Comparison of ENCODE assay signal across 17 cellular contexts in genomic region chr7:131553906-131554305, GRCh38. TPM values are rescaled to one million over a fixed set of nuclear protein-coding genes. Genes with fewer than 3 reads are reported as not detected.
DNase-seq lines count a peak whose midpoint lies in the region; ATAC-seq and TF ChIP-seq lines count a peak whose summit lies in the region.
"Had no signal": no experiment of that assay in that cellular context is flagged by ENCODE, and none has a peak within 500 bp of the region (broad histone marks: within the 10 kb centered on the region; RNA-seq: fewer than 3 reads in every experiment).

No MANE protein-coding gene starts in this region.

- peaks cover 0 to 61% (median 39%) of the 10 kb centered on the region in 12 donors for H3K4me1 ChIP-seq in heart left ventricle
- peaks cover 15 to 37% (median 16%) of the 10 kb centered on the region in 3 donors for H3K4me1 ChIP-seq in esophagus squamous epithelium
- peaks cover 0 to 8% of the 10 kb centered on the region in 2 donors for H3K4me1 ChIP-seq in uterus

- TF ChIP-seq POLR2A in heart left ventricle (IDR thresholded peaks at IDR 0.05): no peak
- TF ChIP-seq POLR2A in esophagus squamous epithelium (IDR thresholded peaks at IDR 0.05): no peak
- TF ChIP-seq POLR2A in uterus (IDR thresholded peaks at IDR 0.05): no peak

- H3K27ac Mint-ChIP-seq in mesothelial cell of epicardium: no peak overlapping the region

- intact Hi-C loops in heart left ventricle (cut with DNase I): loop anchor here in 4 of 10 donors (2.0 to 10.0 kb wide), 5 partner anchors 42 to 101 kb away; no protein-coding TSS in a partner anchor
- intact Hi-C loops in left cardiac atrium (cut with DNase I): loop anchor here (5.0 to 10.0 kb wide), 2 partner anchors 42 to 81 kb away; no protein-coding TSS in a partner anchor
- intact Hi-C loops in esophagus squamous epithelium (cut with DNase I): no loop called here
- intact Hi-C loops in uterus (cut with DNase I; ENCODE audit: low total_unique reads): loop anchor here (10.0 kb wide), 1 partner anchor 101 kb away; no protein-coding TSS in a partner anchor

- peak overlapping the region; percentile 82 for H3K4me3 Mint-ChIP-seq in mesothelial cell of epicardium

- H3K36me3 ChIP-seq in heart left ventricle (peaks cover 0 to 7% (median 0%) of the 10 kb centered on the region in 9 donors), esophagus squamous epithelium (no peaks in the 10 kb centered on the region), uterus (no peaks in the 10 kb centered on the region)
- H3K36me3 ChIP-seq: right lobe of liver had no signal

- peaks cover 47% of the 10 kb centered on the region for H3K4me1 Mint-ChIP-seq in mesothelial cell of epicardium

- no peak for DNase-seq in heart left ventricle
- no peak for DNase-seq in left cardiac atrium
- DNase-seq in esophagus squamous epithelium (lab: John Stamatoyannopoulos, UW): no peak
- no peak for DNase-seq in mesothelial cell of epicardium (ENCODE audit: low spot score in 2 of 2, unreplicated experiment in 2 of 2)
- no peak for DNase-seq in uterus
- no peak for DNase-seq in NCI-H2029 (lab: John Stamatoyannopoulos, UW)
- no peak for DNase-seq in KBM-7
- DNase-seq in NCI-H774 (lab: John Stamatoyannopoulos, UW): no peak
- DNase-seq: activated effector memory CD4-positive, alpha-beta T cell treated with anti-CD3 and anti-CD28 coated beads, Interleukin-2, amount 50 U/mL, for 16 hours; effector memory CD4-positive, alpha-beta T cell; foreskin keratinocyte; GOT3; KG1; NCI-H1436 treated with DMSO at 0.1 percent for 48 hours; right lobe of liver; stimulated activated CD4-positive, alpha-beta T cell treated with anti-CD3 and anti-CD28 coated beads, Interleukin-2, amount 100 ng/mL, for 48 hours; SW 1271 had no signal

- in situ Hi-C loops in KBM-7 (cut with MboI; ENCODE audit: low pct_unique_long_range_greater_than_20kb, low sequenced_read_pairs): no loop called here

- H3K27ac ChIP-seq in heart left ventricle (peak overlapping the region in 10 of 12 donors; percentile 74 to 96 (median 92)), esophagus squamous epithelium (peak overlapping the region in 2 of 4 donors; percentile 6 to 53), uterus (peak overlapping the region; percentile 70 to 71)
- H3K27ac ChIP-seq: foreskin keratinocyte, right lobe of liver had no signal

- H3K9me3 ChIP-seq in heart left ventricle (no peaks in the 10 kb centered on the region), esophagus squamous epithelium (no peaks in the 10 kb centered on the region), uterus (no peaks in the 10 kb centered on the region)
- H3K9me3 ChIP-seq: right lobe of liver had no signal

- 33 to 65% (median 57%) methylated on average over 4 of the region's 4 CpGs for WGBS in heart left ventricle, 4 donors
- WGBS in esophagus squamous epithelium, 2 donors: 53 to 71% methylated on average over 3 to 4 of the region's 4 CpGs

- H3K9me3 Mint-ChIP-seq in mesothelial cell of epicardium: peaks cover under 1% of the 10 kb centered on the region

- peak overlapping the region in 11 of 12 donors; percentile 46 to 94 (median 89) for H3K4me3 ChIP-seq in heart left ventricle
- peak overlapping the region in 3 of 4 donors; percentile 51 to 83 (median 62) for H3K4me3 ChIP-seq in esophagus squamous epithelium
- peak overlapping the region in 1 of 2 donors; percentile 57 for H3K4me3 ChIP-seq in uterus
- H3K4me3 ChIP-seq: right lobe of liver had no signal

- peaks cover 50% of the 10 kb centered on the region for H3K27me3 Mint-ChIP-seq in mesothelial cell of epicardium (ENCODE audit: low read depth)

- TF ChIP-seq CTCF in heart left ventricle (IDR thresholded peaks at IDR 0.05) (peak in 2 of 12 donors; percentile 7 to 17), esophagus squamous epithelium (IDR thresholded peaks at IDR 0.05) (no peak), mesothelial cell of epicardium (IDR thresholded peaks at IDR 0.05; ENCODE audit: unreplicated experiment) (no peak), uterus (IDR thresholded peaks at IDR 0.05) (no peak)

- H3K27me3 ChIP-seq in heart left ventricle: peaks cover 0 to 25% (median 0%) of the 10 kb centered on the region in 9 donors
- H3K27me3 ChIP-seq in esophagus squamous epithelium: peaks cover 0 to 60% (median 0%) of the 10 kb centered on the region in 4 donors
- no peaks in the 10 kb centered on the region for H3K27me3 ChIP-seq in uterus

- H3K36me3 Mint-ChIP-seq in mesothelial cell of epicardium: peaks cover under 1% of the 10 kb centered on the region

- peak in 1 of 4 donors; percentile 18 for ATAC-seq in heart left ventricle
- ATAC-seq in left cardiac atrium: no peak
- ATAC-seq: foreskin keratinocyte, right lobe of liver had no signal

RNA-seq across cellular contexts. Expression of gene PODXL, which starts 2.5 kb away (rescaled TPM):
- total RNA-seq in heart left ventricle (100 to 1,000 TPM in 1 of 9 donors, 10 to 100 TPM in 8; 57.7 to 230 (median 75.1) TPM), left cardiac atrium (10 to 100 TPM; 45.0 to 90.7 TPM), esophagus squamous epithelium (10 to 100 TPM in 1 of 4 donors, 1 to 10 TPM in 3; 5.0 to 22.3 (median 7.6) TPM), mesothelial cell of epicardium (213 to 245 TPM (median 216 TPM) in 3 replicates), uterus (100 to 1,000 TPM in 1 of 4 donors, 10 to 100 TPM in 3; 33.6 to 135 (median 36.1) TPM)
- 10 to 100 TPM; 30.9 to 64.6 TPM for polyA plus RNA-seq in heart left ventricle
